ENCODE assay signal across 8 cellular contexts in the genomic region with DNA sequence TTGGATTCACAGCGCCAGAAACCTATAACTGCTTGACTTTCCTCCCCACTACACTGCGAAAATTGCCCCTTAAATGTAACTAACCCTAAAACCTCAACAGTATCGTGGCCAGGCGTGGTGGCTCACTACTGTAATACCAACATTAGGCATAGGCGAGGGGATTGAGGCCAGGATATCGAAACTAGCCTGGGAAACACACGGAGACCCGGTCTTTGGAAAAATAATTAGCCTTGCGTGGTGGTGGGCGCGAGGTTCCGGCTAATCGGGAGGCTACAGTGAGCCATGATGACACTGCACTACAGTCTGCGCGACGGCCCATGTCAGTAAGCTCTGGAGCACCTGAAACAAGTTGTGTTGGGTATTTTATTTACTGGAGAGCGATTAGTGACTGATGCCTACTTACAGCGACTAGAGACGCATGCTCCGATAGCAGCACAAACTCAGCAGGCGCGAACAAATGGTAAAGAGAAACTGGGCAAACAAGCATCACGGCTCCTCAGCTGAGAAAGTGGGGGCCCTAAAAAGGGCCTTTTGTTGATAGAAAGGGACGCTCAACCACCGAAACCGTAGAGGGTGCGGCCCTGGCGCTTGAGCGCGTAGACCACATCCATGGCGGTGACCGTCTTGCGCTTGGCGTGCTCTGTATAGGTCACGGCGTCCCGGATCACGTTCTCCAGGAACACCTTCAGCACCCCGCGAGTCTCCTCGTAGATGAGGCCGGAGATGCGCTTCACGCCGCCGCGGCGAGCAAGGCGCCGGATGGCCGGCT.
A peak's percentile ranks its signal among the peaks of the same experiment; 100 is the strongest.
DNase-seq lines count a peak whose midpoint lies in the region; ATAC-seq and TF ChIP-seq lines count a peak whose summit lies in the region.
"Not testable (repeated sequence)": the region's sequence is repeated elsewhere in the genome, so short reads cannot be mapped to it uniquely, and the experiment has no call there.

No MANE protein-coding gene starts in this region.

- H3K27me3 Mint-ChIP-seq in activated T-helper 2 cell treated with anti-CD3 and anti-CD28 coated beads, Interferon-gamma antibody, Interleukin-2, Interleukin-4, amounts not matched to agents 10 μg/mL and 5 μg/mL and 100 μg/mL, durations not matched to agents 14 hours and 24 hours and 36 hours (ENCODE audit: low read depth) = not testable (repeated sequence)

- not testable (repeated sequence) for H3K27me3 ChIP-seq in Panc1 (ENCODE audit: control insufficient read depth, insufficient read depth, low read length); esophagus squamous epithelium; muscle layer of colon (ENCODE audit: control insufficient read depth in 1 of 2, insufficient read depth in 2 of 2, low read length in 2 of 2); thymus (ENCODE audit: control insufficient read depth, insufficient read depth)

- not testable (repeated sequence) for BruUV-seq in Panc1 (replicated peaks; lab: Mats Ljungman, UMichigan)

- intact Hi-C loops in Panc1 (cut with micrococcal nuclease; ENCODE audit: unreplicated experiment); esophagus squamous epithelium (cut with DNase I): not testable (repeated sequence)
- intact Hi-C loops in activated T-helper 2 cell treated with anti-CD3 and anti-CD28 coated beads, Interferon-gamma antibody, Interleukin-2, Interleukin-4, amounts not matched to agents 10 μg/mL and 5 μg/mL and 100 μg/mL, durations not matched to agents 14 hours and 24 hours and 36 hours (cut with micrococcal nuclease) = loop anchor here (1.0 to 10.0 kb wide), 2 partner anchors 7 to 1636 kb away; a partner anchor contains a TSS

- H3K4me1 Mint-ChIP-seq in activated T-helper 2 cell treated with anti-CD3 and anti-CD28 coated beads, Interferon-gamma antibody, Interleukin-2, Interleukin-4, amounts not matched to agents 10 μg/mL and 5 μg/mL and 100 μg/mL, durations not matched to agents 14 hours and 24 hours and 36 hours (ENCODE audit: low read depth) = peaks cover 38% of the 10 kb centered on the region

- CTCF ChIA-PET in Panc1 (lab: Charles Lee) = not testable (repeated sequence)

- not testable (repeated sequence) for H3K9me3 ChIP-seq in Panc1 (ENCODE audit: control insufficient read depth, insufficient read depth, low read depth, low read length); esophagus squamous epithelium; muscle layer of colon (ENCODE audit: low read length); thymus (ENCODE audit: control insufficient read depth)

- TF ChIP-seq POLR2A in esophagus squamous epithelium (IDR thresholded peaks at IDR 0.05) = not testable (repeated sequence)

- peak overlapping the region in 1 of 2 experiments; percentile 35; a peak in 1 of 4 replicates for H3K4me3 ChIP-seq in Panc1 (ENCODE audit: low read depth in 2 of 2, low read length in 2 of 2)
- peak overlapping the region; percentile 44 to 74 (median 52) for H3K4me3 ChIP-seq in esophagus squamous epithelium
- peak overlapping the region; percentile 54 to 67 for H3K4me3 ChIP-seq in muscle layer of colon (ENCODE audit: low read depth in 1 of 2, low read length in 2 of 2)
- peak overlapping the region; percentile 48 for H3K4me3 ChIP-seq in thymus (ENCODE audit: low read length)

- POLR2A ChIA-PET in Panc1 (lab: Charles Lee) = not testable (repeated sequence)

- H3K27ac ChIP-seq in Panc1 (ENCODE audit: low read length) (peak overlapping the region; percentile 61; the same call in 1 of the 2 replicates), esophagus squamous epithelium (peak overlapping the region; percentile 80 to 92 (median 90)), muscle layer of colon (ENCODE audit: low read depth, low read length) (peak overlapping the region; percentile 56), thymus (ENCODE audit: low read depth) (peak overlapping the region; percentile 95)

- peak; percentile 45 for DNase-seq in GM10266 (ENCODE audit: extremely low spot score)
- DNase-seq in Panc1 (ENCODE audit: low read depth, low spot score); esophagus squamous epithelium (lab: John Stamatoyannopoulos, UW): not testable (repeated sequence)
- peak; percentile 63 for DNase-seq in activated T-helper 2 cell treated with anti-CD3 and anti-CD28 coated beads, Interferon-gamma antibody, Interleukin-2, Interleukin-4, amounts not matched to agents 10 μg/mL and 5 μg/mL and 100 μg/mL, durations not matched to agents 14 hours and 24 hours and 36 hours (ENCODE audit: low spot score)

- not testable (repeated sequence) for H3K9me3 Mint-ChIP-seq in activated T-helper 2 cell treated with anti-CD3 and anti-CD28 coated beads, Interferon-gamma antibody, Interleukin-2, Interleukin-4, amounts not matched to agents 10 μg/mL and 5 μg/mL and 100 μg/mL, durations not matched to agents 14 hours and 24 hours and 36 hours

- TF ChIP-seq CTCF in GM10266 (IDR thresholded peaks at IDR 0.05; ENCODE audit: control insufficient read depth, insufficient read depth, low read depth, missing control alignments); Panc1 (IDR thresholded peaks at IDR 0.05); esophagus squamous epithelium (IDR thresholded peaks at IDR 0.05): not testable (repeated sequence)

- in situ Hi-C loops in Panc1 (cut with HindIII; ENCODE audit: low pct_unique_long_range_greater_than_20kb, low sequenced_read_pairs) = not testable (repeated sequence)

- ATAC-seq in GM21717 (IDR thresholded peaks at IDR 0.05; ENCODE audit: unreplicated experiment) = peak; percentile 77
- peak; percentile 26 for ATAC-seq in HG03575 (IDR thresholded peaks at IDR 0.05; ENCODE audit: extremely low read depth, insufficient number of reproducible peaks, low FRiP score, unreplicated experiment)
- peak; percentile 90 for ATAC-seq in Panc1

- peak overlapping the region; percentile 83 for H3K4me3 Mint-ChIP-seq in activated T-helper 2 cell treated with anti-CD3 and anti-CD28 coated beads, Interferon-gamma antibody, Interleukin-2, Interleukin-4, amounts not matched to agents 10 μg/mL and 5 μg/mL and 100 μg/mL, durations not matched to agents 14 hours and 24 hours and 36 hours (ENCODE audit: low read depth)

- not testable (repeated sequence) for H3K36me3 ChIP-seq in Panc1 (ENCODE audit: control insufficient read depth, insufficient read depth, low read length); muscle layer of colon (ENCODE audit: insufficient read depth, low read length); thymus (ENCODE audit: control insufficient read depth, insufficient read depth)
- peaks cover 0 to 11% (median 0%) of the 10 kb centered on the region in 3 donors for H3K36me3 ChIP-seq in esophagus squamous epithelium

- WGBS in esophagus squamous epithelium, 2 donors = 5 to 9% methylated on average over 17 to 19 of the region's 51 CpGs
- WGBS in thymus = 2% methylated on average over 31 of the region's 51 CpGs

- peak overlapping the region; percentile 54 for H3K9ac ChIP-seq in muscle layer of colon (ENCODE audit: low read length)

- peak overlapping the region; percentile 99 for H3K27ac Mint-ChIP-seq in activated T-helper 2 cell treated with anti-CD3 and anti-CD28 coated beads, Interferon-gamma antibody, Interleukin-2, Interleukin-4, amounts not matched to agents 10 μg/mL and 5 μg/mL and 100 μg/mL, durations not matched to agents 14 hours and 24 hours and 36 hours

- not testable (repeated sequence) for H3K4me1 ChIP-seq in Panc1 (ENCODE audit: control insufficient read depth, insufficient read depth, low read length); muscle layer of colon (ENCODE audit: insufficient read depth, low read length); thymus (ENCODE audit: control insufficient read depth, insufficient read depth, low read length)
- peaks cover 4 to 41% (median 11%) of the 10 kb centered on the region in 3 donors for H3K4me1 ChIP-seq in esophagus squamous epithelium

- H3K36me3 Mint-ChIP-seq in activated T-helper 2 cell treated with anti-CD3 and anti-CD28 coated beads, Interferon-gamma antibody, Interleukin-2, Interleukin-4, amounts not matched to agents 10 μg/mL and 5 μg/mL and 100 μg/mL, durations not matched to agents 14 hours and 24 hours and 36 hours (ENCODE audit: low read depth) = not testable (repeated sequence)

Comparison
In these comparisons a context has a peak if more than half of its experiments do, and no peak if none do; other contexts are left out.
1. ATAC-seq: peak in every context shown above with its lines; median percentile 90 in Panc1; 77 in GM21717; 26 in HG03575.